Comparison of ENCODE assay signal across 15 cellular contexts in genomic region chr6:107679457-107679856, GRCh38.
DNase-seq lines count a peak whose midpoint lies in the region; ATAC-seq and TF ChIP-seq lines count a peak whose summit lies in the region.
"Had no signal": no experiment of that assay in that cellular context is flagged by ENCODE, and none has a peak within 500 bp of the region (broad histone marks: within the 10 kb centered on the region; RNA-seq: fewer than 3 reads in every experiment).

No MANE protein-coding gene starts in this region.

- no peak overlapping the region for H3K4me3 ChIP-seq in left ventricle myocardium inferior
- H3K4me3 ChIP-seq in skeletal muscle cell (ENCODE audit: low read depth, low read length): no peak overlapping the region

- peaks cover 10% of the 10 kb centered on the region for H3K4me1 ChIP-seq in left ventricle myocardium inferior

- peak; percentile 89 for ATAC-seq in WTC11
- ATAC-seq: esophagus mucosa; natural killer cell treated with Interleukin-12 subunit alpha and Interleukin-12 subunit beta and Interleukin-15 and Interleukin-18, amount 100 ng/mL, for 72 hours had no signal

- H3K27ac Mint-ChIP-seq in WTC11: no peak overlapping the region
- H3K27ac Mint-ChIP-seq: natural killer cell treated with Interleukin-12 subunit alpha and Interleukin-12 subunit beta and Interleukin-15 and Interleukin-18, amount 100 ng/mL, for 72 hours; T-helper 1 cell treated with Interleukin-12 subunit alpha and Interleukin-12 subunit beta and Interleukin-4 antibody, amounts not matched to agents 30 μg/mL and 1 μg/mL, for 36 hours had no signal

- no peaks in the 10 kb centered on the region for H3K36me3 ChIP-seq in left ventricle myocardium inferior

- H3K4me1 Mint-ChIP-seq in WTC11: peaks cover 20% of the 10 kb centered on the region

- no peak overlapping the region for H3K4me3 Mint-ChIP-seq in WTC11
- H3K4me3 Mint-ChIP-seq: natural killer cell treated with Interleukin-12 subunit alpha and Interleukin-12 subunit beta and Interleukin-15 and Interleukin-18, amount 100 ng/mL, for 72 hours; T-helper 1 cell treated with Interleukin-12 subunit alpha and Interleukin-12 subunit beta and Interleukin-4 antibody, amounts not matched to agents 30 μg/mL and 1 μg/mL, for 36 hours had no signal

- CTCF ChIA-PET in WTC11 (lab: Charles Lee): interaction anchor here (0.9 to 3.1 kb wide), 10 partner anchors 8 to 501 kb away, joined by 3 to 20 read pairs (median 4); no protein-coding TSS in a partner anchor

- no peak for TF ChIP-seq CTCF in WTC11 (IDR thresholded peaks at IDR 0.05)
- TF ChIP-seq CTCF in left ventricle myocardium inferior (IDR thresholded peaks at IDR 0.05; ENCODE audit: borderline replicate concordance): no peak

- H3K9me3 Mint-ChIP-seq in WTC11: peaks cover 21% of the 10 kb centered on the region
- H3K9me3 Mint-ChIP-seq: natural killer cell treated with Interleukin-12 subunit alpha and Interleukin-12 subunit beta and Interleukin-15 and Interleukin-18, amount 100 ng/mL, for 72 hours had no signal

- H3K27me3 ChIP-seq in left ventricle myocardium inferior (ENCODE audit: low read depth): no peaks in the 10 kb centered on the region

- intact Hi-C loops in left ventricle myocardium inferior (cut with micrococcal nuclease): loop anchor here (10.0 kb wide), 1 partner anchor 165 kb away; no protein-coding TSS in a partner anchor

- H3K36me3 Mint-ChIP-seq in WTC11: peaks cover 9% of the 10 kb centered on the region
- H3K36me3 Mint-ChIP-seq: natural killer cell treated with Interleukin-12 subunit alpha and Interleukin-12 subunit beta and Interleukin-15 and Interleukin-18, amount 100 ng/mL, for 72 hours had no signal

- POLR2A ChIA-PET in WTC11 (lab: Charles Lee): interaction anchor here (0.6 kb wide), 1 partner anchor 23 kb away, joined by 3 read pairs; no protein-coding TSS in a partner anchor

- H3K27ac ChIP-seq in left ventricle myocardium inferior (replicated peaks): no peak overlapping the region

- peak; percentile 10 for DNase-seq in NCI-H2227 (lab: John Stamatoyannopoulos, UW; ENCODE audit: unreplicated experiment)
- DNase-seq in NCI-H2227 treated with DMSO at 0.1 percent for 48 hours (lab: John Stamatoyannopoulos, UW): no peak
- DNase-seq in WTC11 (ENCODE audit: low spot score): peak; percentile 59
- peak; percentile 38 for DNase-seq in left ventricle myocardium inferior
- peak; percentile 85 for DNase-seq in skeletal muscle cell (ENCODE audit: low read depth)
- no peak for DNase-seq in NCI-H2029 (lab: John Stamatoyannopoulos, UW)
- no peak for DNase-seq in NCI-H524 (lab: John Stamatoyannopoulos, UW)
- no peak for DNase-seq in NCI-H345 (lab: John Stamatoyannopoulos, UW)
- DNase-seq: activated CD4-positive, alpha-beta T cell treated with anti-CD3 and anti-CD28 coated beads, Interleukin-2, amount 50 U/mL, for 48 hours; cerebellar nuclear complex; NCI-H2081; stimulated activated CD8-positive, alpha-beta memory T cell treated with anti-CD3 and anti-CD28 coated beads, Interleukin-4, amount 100 ng/mL, for 48 hours had no signal

- H3K9me3 ChIP-seq in left ventricle myocardium inferior (replicated peaks): peaks cover 12% of the 10 kb centered on the region

- peaks cover 13% of the 10 kb centered on the region for H3K27me3 Mint-ChIP-seq in WTC11 (ENCODE audit: low read depth)
- H3K27me3 Mint-ChIP-seq: natural killer cell treated with Interleukin-12 subunit alpha and Interleukin-12 subunit beta and Interleukin-15 and Interleukin-18, amount 100 ng/mL, for 72 hours had no signal

TF ChIP-seq in WTC11, 78 proteins besides CTCF, POLR2A, EP300 and RAD21:
- TF ChIP-seq RELA (CRISPR knock-in tag; IDR thresholded peaks at IDR 0.05; ENCODE audit: borderline replicate concordance): no peak
- no peak for TF ChIP-seq CREM (CRISPR knock-in tag; IDR thresholded peaks at IDR 0.05)
- no peak for TF ChIP-seq JUN (CRISPR knock-in tag; IDR thresholded peaks at IDR 0.05)
- no peak for TF ChIP-seq ZNF281 (CRISPR knock-in tag; IDR thresholded peaks at IDR 0.05)
- TF ChIP-seq IRF2 (CRISPR knock-in tag; IDR thresholded peaks at IDR 0.05; ENCODE audit: borderline replicate concordance, low read depth): no peak
- no peak for TF ChIP-seq GABPB1 (CRISPR knock-in tag; IDR thresholded peaks at IDR 0.05)
- TF ChIP-seq, protein P1, sequence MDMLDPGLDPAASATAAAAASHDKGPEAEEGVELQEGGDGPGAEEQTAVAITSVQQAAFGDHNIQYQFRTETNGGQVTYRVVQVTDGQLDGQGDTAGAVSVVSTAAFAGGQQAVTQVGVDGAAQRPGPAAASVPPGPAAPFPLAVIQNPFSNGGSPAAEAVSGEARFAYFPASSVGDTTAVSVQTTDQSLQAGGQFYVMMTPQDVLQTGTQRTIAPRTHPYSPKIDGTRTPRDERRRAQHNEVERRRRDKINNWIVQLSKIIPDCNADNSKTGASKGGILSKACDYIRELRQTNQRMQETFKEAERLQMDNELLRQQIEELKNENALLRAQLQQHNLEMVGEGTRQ (CRISPR knock-in tag; IDR thresholded peaks at IDR 0.05): no peak
- no peak for TF ChIP-seq EMX1 (CRISPR knock-in tag; IDR thresholded peaks at IDR 0.05)
- TF ChIP-seq ZNF317 (CRISPR knock-in tag; IDR thresholded peaks at IDR 0.05; ENCODE audit: borderline replicate concordance, low read depth): no peak
- TF ChIP-seq TP53 (CRISPR knock-in tag; IDR thresholded peaks at IDR 0.05): no peak
- TF ChIP-seq ZNF416 (CRISPR knock-in tag; IDR thresholded peaks at IDR 0.05): no peak
- TF ChIP-seq NR1H2 (CRISPR knock-in tag; IDR thresholded peaks at IDR 0.05): no peak
- no peak for TF ChIP-seq HMGXB4 (CRISPR knock-in tag; IDR thresholded peaks at IDR 0.05)
- TF ChIP-seq TEAD4 (CRISPR knock-in tag; IDR thresholded peaks at IDR 0.05): no peak
- no peak for TF ChIP-seq FOXK1 (CRISPR knock-in tag; IDR thresholded peaks at IDR 0.05)
- TF ChIP-seq GRHL2 (CRISPR knock-in tag; IDR thresholded peaks at IDR 0.05; ENCODE audit: insufficient replicate concordance, severe bottlenecking): no peak
- no peak for TF ChIP-seq ESRRA (CRISPR knock-in tag; IDR thresholded peaks at IDR 0.05; ENCODE audit: borderline replicate concordance)
- no peak for TF ChIP-seq FOXP1 (CRISPR knock-in tag; IDR thresholded peaks at IDR 0.05; ENCODE audit: borderline replicate concordance)

Comparison
In these comparisons a context has a peak if more than half of its experiments do, and no peak if none do; other contexts are left out.
1. DNase-seq: peak in NCI-H2227 (single experiment), WTC11 (single experiment), left ventricle myocardium inferior (single experiment) and skeletal muscle cell (single experiment); none in NCI-H2227 treated with DMSO at 0.1 percent for 48 hours (single experiment), NCI-H2029 (single experiment), NCI-H524 (0 of 2) and NCI-H345 (single experiment).